19 cellular contexts compared by ENCODE assay signal in the genomic region with DNA sequence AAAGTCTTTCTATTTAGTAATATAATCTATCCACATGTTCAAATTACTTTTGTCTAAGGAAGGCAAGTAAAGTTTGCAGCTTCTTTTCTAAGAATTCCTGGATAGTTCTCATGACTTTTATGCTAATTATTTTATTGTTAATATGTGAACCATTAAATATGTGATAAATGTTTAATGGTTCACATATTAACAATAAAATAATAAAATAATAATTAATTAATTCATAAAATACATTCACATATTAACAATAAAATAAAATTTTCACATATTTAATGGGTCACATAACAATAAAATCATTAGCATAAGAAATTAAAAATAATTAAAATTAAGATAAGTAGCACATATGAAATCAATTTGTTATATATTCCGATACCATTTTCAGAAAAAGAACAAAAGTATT.
DNase-seq lines count a peak whose midpoint lies in the region; ATAC-seq, FAIRE-seq and TF ChIP-seq lines count a peak whose summit lies in the region.
"Had no signal": no experiment of that assay in that cellular context is flagged by ENCODE, and none has a peak within 500 bp of the region (broad histone marks: within the 10 kb centered on the region; RNA-seq: fewer than 3 reads in every experiment).

No MANE protein-coding gene starts in this region.

- no peaks in the 10 kb centered on the region for H3K27me3 ChIP-seq in small intestine (ENCODE audit: control insufficient read depth in 2 of 2, insufficient read depth in 2 of 2, low read length in 2 of 2)

- no peaks in the 10 kb centered on the region for H3K4me1 Mint-ChIP-seq in WTC11
- H3K4me1 Mint-ChIP-seq: CD4-positive, alpha-beta memory T cell had no signal

- no peak overlapping the region for H3K27ac Mint-ChIP-seq in WTC11
- H3K27ac Mint-ChIP-seq: CD4-positive, alpha-beta memory T cell; HFFc6 had no signal

- no peaks in the 10 kb centered on the region for H3K9me3 ChIP-seq in small intestine (ENCODE audit: control insufficient read depth, low read depth)
- H3K9me3 ChIP-seq: HAP-1 had no signal

- DNase-seq in WTC11 (ENCODE audit: low spot score) (no peak), frontal cortex (ENCODE audit: low spot score in 2 of 2) (no peak), small intestine (no peak), anterior cingulate cortex (lab: John Stamatoyannopoulos, UW) (no peak), NCI-H345 treated with DMSO at 0.1 percent for 48 hours (lab: John Stamatoyannopoulos, UW; ENCODE audit: unreplicated experiment) (no peak)
- DNase-seq: 8988T; C1 segment of cervical spinal cord; Calu3; CD4-positive, alpha-beta memory T cell; COR-L47; DMS53; DMS79 treated with DMSO at 0.1 percent for 48 hours; GOT3; HFFc6 had no signal

- H3K4me3 Mint-ChIP-seq in WTC11 = no peak overlapping the region
- H3K4me3 Mint-ChIP-seq: CD4-positive, alpha-beta memory T cell; HFFc6 had no signal

- CTCF ChIA-PET in WTC11 (lab: Charles Lee) = no interaction called here

- H3K27me3 Mint-ChIP-seq in WTC11 (ENCODE audit: low read depth) = no peaks in the 10 kb centered on the region
- H3K27me3 Mint-ChIP-seq: CD4-positive, alpha-beta memory T cell had no signal

- WGBS in small intestine, 3 donors = 91 to 95% (median 93%) methylated on average over 1 of the region's 1 CpG

- H3K36me3 ChIP-seq in small intestine (ENCODE audit: control insufficient read depth in 2 of 2, insufficient read depth in 2 of 2, low read length in 2 of 2) = no peaks in the 10 kb centered on the region
- H3K36me3 ChIP-seq: HAP-1 had no signal

- no peak overlapping the region for H3K4me3 ChIP-seq in small intestine (ENCODE audit: low read depth in 1 of 2, low read length in 2 of 2)
- H3K4me3 ChIP-seq: HAP-1 had no signal

- no peak overlapping the region for H3K27ac ChIP-seq in small intestine (ENCODE audit: low read depth in 1 of 2, low read length in 1 of 2)

- no peaks in the 10 kb centered on the region for H3K9me3 Mint-ChIP-seq in WTC11

- H3K36me3 Mint-ChIP-seq in WTC11 = no peaks in the 10 kb centered on the region
- H3K36me3 Mint-ChIP-seq: CD4-positive, alpha-beta memory T cell had no signal

- FAIRE-seq in G401.6 (lab: Jason Lieb, UNC) (peak; percentile 77), frontal cortex (lab: Jason Lieb, UNC) (peak; percentile 99), small intestine (lab: Jason Lieb, UNC) (peak; percentile 79)
- FAIRE-seq: GM12892, H54 had no signal

- TF ChIP-seq CTCF in WTC11 (IDR thresholded peaks at IDR 0.05) = no peak

- H3K4me1 ChIP-seq in small intestine (ENCODE audit: control insufficient read depth in 2 of 2, insufficient read depth in 1 of 2, low read depth in 1 of 2, low read length in 1 of 2) = no peaks in the 10 kb centered on the region
- H3K4me1 ChIP-seq: HAP-1 had no signal

- POLR2A ChIA-PET in WTC11 (lab: Charles Lee) = no interaction called here

- ATAC-seq in WTC11 = no peak
- ATAC-seq in HG03039 (IDR thresholded peaks at IDR 0.05; ENCODE audit: unreplicated experiment) = no peak

TF ChIP-seq in WTC11, 78 proteins besides CTCF, POLR2A, EP300 and RAD21:
- TF ChIP-seq HMGA2 (CRISPR knock-in tag; IDR thresholded peaks at IDR 0.05) = peak; percentile 92
- no peak for TF ChIP-seq ZNF263 (CRISPR knock-in tag; IDR thresholded peaks at IDR 0.05; ENCODE audit: low read depth)
